In the genomic region with DNA sequence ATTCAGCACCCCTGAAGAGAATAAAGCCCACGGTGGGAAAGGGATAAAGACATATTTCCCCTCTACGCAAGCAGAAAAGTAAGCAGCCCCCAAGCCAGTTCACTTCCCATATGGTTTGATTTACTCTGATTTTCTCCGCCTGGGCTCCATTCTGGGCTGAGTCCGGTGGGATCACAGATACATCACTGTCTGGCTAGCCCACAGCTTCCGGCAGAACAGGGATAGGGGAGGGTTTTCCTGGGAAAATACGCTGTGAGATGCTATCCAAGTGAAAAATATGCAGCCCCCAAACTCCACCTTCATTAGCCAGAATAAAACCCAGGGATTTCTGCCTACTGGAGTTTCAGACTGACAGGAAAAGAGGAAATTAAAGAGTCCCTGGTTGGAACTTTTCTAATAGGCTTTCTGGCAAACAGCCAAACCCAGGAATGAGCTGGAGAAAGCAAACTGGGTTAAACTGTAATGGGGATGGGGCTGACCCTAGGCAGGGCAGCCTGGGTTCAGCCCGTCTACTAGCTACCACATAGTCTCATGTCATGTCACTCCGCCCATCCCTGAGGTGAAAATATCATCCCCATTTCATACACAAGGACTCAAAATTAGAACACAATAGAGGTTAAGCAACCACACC, we compare ENCODE assay signal across 27 cellular contexts. TPM values are rescaled to one million over a fixed set of nuclear protein-coding genes. Genes with fewer than 3 reads are reported as not detected.
A peak's percentile ranks its signal among the peaks of the same experiment; 100 is the strongest.
DNase-seq lines count a peak whose midpoint lies in the region; ATAC-seq and TF ChIP-seq lines count a peak whose summit lies in the region.
"Had no signal": no experiment of that assay in that cellular context is flagged by ENCODE, and none has a peak within 500 bp of the region (broad histone marks: within the 10 kb centered on the region; RNA-seq: fewer than 3 reads in every experiment).

No MANE protein-coding gene starts in this region.

- H4K91ac ChIP-seq in trophoblast cell (ENCODE audit: low read depth, low read length), result no peak overlapping the region

- H2AFZ ChIP-seq in trophoblast cell (ENCODE audit: insufficient read depth, low read length, poor library complexity), result no peak overlapping the region

- H3K79me2 ChIP-seq in trophoblast cell (ENCODE audit: control insufficient read depth, insufficient read depth, low read length, poor library complexity), result no peaks in the 10 kb centered on the region

- peaks cover 3% of the 10 kb centered on the region for H3K9me3 Mint-ChIP-seq in endodermal cell
- no peaks in the 10 kb centered on the region for H3K9me3 Mint-ChIP-seq in stimulated activated naive B cell treated with anti-CD40 and anti-IgM and Interleukin-4, amounts not matched to agents 10 μg/mL and 1 μg/mL and 100 μg/mL, for 72 hours
- H3K9me3 Mint-ChIP-seq: activated CD8-positive, alpha-beta T cell treated with anti-CD3 and anti-CD28 coated beads for 36 hours had no signal

- H3K4me1 Mint-ChIP-seq in endodermal cell, result no peaks in the 10 kb centered on the region
- H3K4me1 Mint-ChIP-seq in stimulated activated naive B cell treated with anti-CD40 and anti-IgM and Interleukin-4, amounts not matched to agents 10 μg/mL and 1 μg/mL and 100 μg/mL, for 72 hours, result no peaks in the 10 kb centered on the region
- H3K4me1 Mint-ChIP-seq: T-helper 17 cell had no signal

- TF ChIP-seq CTCF in endodermal cell (conservative IDR thresholded peaks at IDR 0.05), result no peak

- no peak overlapping the region for H2BK120ac ChIP-seq in trophoblast cell (ENCODE audit: insufficient read depth, low read length, poor library complexity)

- no peaks in the 10 kb centered on the region for H3K36me3 Mint-ChIP-seq in endodermal cell (ENCODE audit: low read depth)
- no peaks in the 10 kb centered on the region for H3K36me3 Mint-ChIP-seq in stimulated activated naive B cell treated with anti-CD40 and anti-IgM and Interleukin-4, amounts not matched to agents 10 μg/mL and 1 μg/mL and 100 μg/mL, for 72 hours
- H3K36me3 Mint-ChIP-seq: activated naive CD8-positive, alpha-beta T cell had no signal

- H3K27ac ChIP-seq in endodermal cell (ENCODE audit: low read depth, low read length) (peak overlapping the region; percentile 36), trophoblast cell (ENCODE audit: low read depth, low read length) (no peak overlapping the region)
- H3K27ac ChIP-seq: BLaER1 treated with 17β-estradiol and CSF1 and Interleukin-3, amounts not matched to agents 10 nM and 100 nM; cardiac muscle cell; testis; WERI-Rb-1 had no signal

- H2BK5ac ChIP-seq in trophoblast cell (ENCODE audit: low read depth, low read length, poor library complexity), result no peak overlapping the region

- H2AK5ac ChIP-seq in trophoblast cell (ENCODE audit: low read length), result no peak overlapping the region

- H3K4ac ChIP-seq in trophoblast cell (ENCODE audit: low read depth, low read length), result no peak overlapping the region

- H3K9ac ChIP-seq in endodermal cell (ENCODE audit: extremely low read depth, low read length, poor library complexity, severe bottlenecking) (no peak overlapping the region), trophoblast cell (ENCODE audit: low read length) (no peak overlapping the region)
- H3K9ac ChIP-seq: BLaER1 treated with 17β-estradiol and CSF1 and Interleukin-3, amounts not matched to agents 10 nM and 100 nM had no signal

- H3K27ac Mint-ChIP-seq in endodermal cell, result no peak overlapping the region
- H3K27ac Mint-ChIP-seq in stimulated activated naive B cell treated with anti-CD40 and anti-IgM and Interleukin-4, amounts not matched to agents 10 μg/mL and 1 μg/mL and 100 μg/mL, for 72 hours, result no peak overlapping the region
- H3K27ac Mint-ChIP-seq: activated CD8-positive, alpha-beta T cell treated with anti-CD3 and anti-CD28 coated beads for 36 hours; activated naive CD8-positive, alpha-beta T cell; T-helper 17 cell had no signal

- peak; percentile 50 for DNase-seq in NCI-H1105 treated with DMSO at 0.1 percent for 48 hours (lab: John Stamatoyannopoulos, UW)
- no peak for DNase-seq in NCI-H1105 (lab: John Stamatoyannopoulos, UW)
- peak; percentile 80 for DNase-seq in NCI-H2227 (lab: John Stamatoyannopoulos, UW; ENCODE audit: unreplicated experiment)
- no peak for DNase-seq in endodermal cell
- no peak for DNase-seq in trophoblast cell
- DNase-seq in COR-L47 (lab: John Stamatoyannopoulos, UW), result no peak
- no peak for DNase-seq in stimulated activated naive B cell treated with anti-CD40 and anti-IgM and Interleukin-4, amounts not matched to agents 10 μg/mL and 1 μg/mL and 100 μg/mL, for 72 hours
- no peak for DNase-seq in activated CD8-positive, alpha-beta memory T cell treated with anti-CD3 and anti-CD28 coated beads for 24 hours
- DNase-seq: 8988T; activated CD8-positive, alpha-beta T cell treated with anti-CD3 and anti-CD28 coated beads for 36 hours; activated T-cell treated with anti-CD3 and anti-CD28 coated beads, Interleukin-2, amount 50 U/mL, for 48 hours; erythroblast; GDM1; NCI-H226; posterior cingulate gyrus; SHP77; stimulated activated CD8-positive, alpha-beta memory T cell treated with anti-CD3 and anti-CD28 coated beads, Interleukin-4, amount 100 ng/mL, for 48 hours; T-helper 17 cell; testis; WERI-Rb-1 had no signal

- no peak overlapping the region for H3K4me2 ChIP-seq in trophoblast cell (ENCODE audit: low read length)
- H3K4me2 ChIP-seq: BLaER1 treated with 17β-estradiol and CSF1 and Interleukin-3, amounts not matched to agents 10 nM and 100 nM; smooth muscle cell had no signal

- WGBS in endodermal cell (ENCODE audit: insufficient coverage in 1 of 2, insufficient read length in 1 of 2), 2 experiments, result 88 to 90% methylated on average over 2 to 8 of the region's 8 CpGs
- WGBS in trophoblast cell (ENCODE audit: extremely low coverage, insufficient coverage, insufficient read length), result no CpG with 5 or more reads among the region's 8 CpGs

- no peak overlapping the region for H3K23ac ChIP-seq in trophoblast cell (ENCODE audit: low read length)

- H3K36me3 ChIP-seq in endodermal cell (ENCODE audit: control insufficient read depth, insufficient read depth, low read length), result no peaks in the 10 kb centered on the region
- no peaks in the 10 kb centered on the region for H3K36me3 ChIP-seq in trophoblast cell (ENCODE audit: control insufficient read depth in 1 of 2, insufficient read depth in 2 of 2, low read length in 2 of 2)
- H3K36me3 ChIP-seq: BLaER1 treated with 17β-estradiol and CSF1 and Interleukin-3, amounts not matched to agents 10 nM and 100 nM; cardiac muscle cell; WERI-Rb-1 had no signal

- no peaks in the 10 kb centered on the region for H3K27me3 ChIP-seq in endodermal cell (ENCODE audit: control insufficient read depth, insufficient read depth, low read length, poor library complexity, severe bottlenecking)
- no peaks in the 10 kb centered on the region for H3K27me3 ChIP-seq in trophoblast cell (ENCODE audit: insufficient read depth, low read length)
- H3K27me3 ChIP-seq: BLaER1 treated with 17β-estradiol and CSF1 and Interleukin-3, amounts not matched to agents 10 nM and 100 nM; cardiac muscle cell; testis had no signal

- H4K12ac ChIP-seq in trophoblast cell (ENCODE audit: low read depth, low read length), result no peak overlapping the region

- H3K4me1 ChIP-seq in endodermal cell (ENCODE audit: control insufficient read depth, insufficient read depth, low read length), result no peaks in the 10 kb centered on the region
- H3K4me1 ChIP-seq in trophoblast cell (ENCODE audit: control insufficient read depth in 1 of 2, insufficient read depth in 2 of 2, low read length in 2 of 2), result peaks cover 9 to 11% of the 10 kb centered on the region in 2 experiments
- H3K4me1 ChIP-seq: BLaER1 treated with 17β-estradiol and CSF1 and Interleukin-3, amounts not matched to agents 10 nM and 100 nM; testis had no signal

- peaks cover 2% of the 10 kb centered on the region for H3K79me1 ChIP-seq in trophoblast cell (ENCODE audit: low read length)

- H3K18ac ChIP-seq in trophoblast cell (ENCODE audit: low read length), result no peak overlapping the region

- no peak overlapping the region for H3K4me3 Mint-ChIP-seq in endodermal cell
- no peak overlapping the region for H3K4me3 Mint-ChIP-seq in stimulated activated naive B cell treated with anti-CD40 and anti-IgM and Interleukin-4, amounts not matched to agents 10 μg/mL and 1 μg/mL and 100 μg/mL, for 72 hours
- H3K4me3 Mint-ChIP-seq: activated CD8-positive, alpha-beta T cell treated with anti-CD3 and anti-CD28 coated beads for 36 hours; activated naive CD8-positive, alpha-beta T cell; T-helper 17 cell had no signal

- no peaks in the 10 kb centered on the region for H3K27me3 Mint-ChIP-seq in endodermal cell (ENCODE audit: insufficient read depth)
- no peaks in the 10 kb centered on the region for H3K27me3 Mint-ChIP-seq in stimulated activated naive B cell treated with anti-CD40 and anti-IgM and Interleukin-4, amounts not matched to agents 10 μg/mL and 1 μg/mL and 100 μg/mL, for 72 hours
- H3K27me3 Mint-ChIP-seq: activated CD8-positive, alpha-beta T cell treated with anti-CD3 and anti-CD28 coated beads for 36 hours; T-helper 17 cell had no signal

- H3K14ac ChIP-seq in trophoblast cell (ENCODE audit: low read length), result no peak overlapping the region

- H3K9me3 ChIP-seq in endodermal cell (ENCODE audit: control insufficient read depth, low read length), result no peaks in the 10 kb centered on the region
- H3K9me3 ChIP-seq in trophoblast cell (ENCODE audit: insufficient read depth, low read depth, low read length), result no peaks in the 10 kb centered on the region
- H3K9me3 ChIP-seq: BLaER1 treated with 17β-estradiol and CSF1 and Interleukin-3, amounts not matched to agents 10 nM and 100 nM; testis had no signal

- no peak overlapping the region for H4K8ac ChIP-seq in trophoblast cell (ENCODE audit: low read depth, low read length)

- H3K4me3 ChIP-seq in endodermal cell (ENCODE audit: low read length), result no peak overlapping the region
- H3K4me3 ChIP-seq in trophoblast cell (ENCODE audit: low read depth, low read length), result no peak overlapping the region
- H3K4me3 ChIP-seq: BLaER1 treated with 17β-estradiol and CSF1 and Interleukin-3, amounts not matched to agents 10 nM and 100 nM; cardiac muscle cell; smooth muscle cell; testis had no signal

- peak overlapping the region; percentile 60 for H2BK12ac ChIP-seq in trophoblast cell (ENCODE audit: low read length)

- no peak for ATAC-seq in stimulated activated naive B cell treated with anti-CD40 and anti-IgM and Interleukin-4, amounts not matched to agents 10 μg/mL and 1 μg/mL and 100 μg/mL, for 72 hours (replicated peaks)
- ATAC-seq: activated CD8-positive, alpha-beta T cell treated with anti-CD3 and anti-CD28 coated beads for 36 hours; T-helper 17 cell had no signal

RNA-seq across cellular contexts. Expression of a gene that starts 16.9 kb away (rescaled TPM):
- not detected for total RNA-seq in endodermal cell
- 0.71 TPM for polyA plus RNA-seq in endodermal cell (2013, experiment 1 of 2)
- 0.79 TPM for polyA plus RNA-seq in endodermal cell (2013, experiment 2 of 2)
- 5.7 and 5.9 TPM in 2 replicates for polyA plus RNA-seq in trophoblast cell (2013)
- total RNA-seq: HT1080, LHCN-M2, liver had no signal
- polyA plus RNA-seq: liver had no signal

Comparison
In these comparisons a context has a peak if more than half of its experiments do, and no peak if none do; other contexts are left out.
1. DNase-seq: peak in NCI-H1105 treated with DMSO at 0.1 percent for 48 hours (single experiment) and NCI-H2227 (single experiment); none in NCI-H1105 (single experiment), endodermal cell (single experiment), trophoblast cell (0 of 2), COR-L47 (single experiment), stimulated activated naive B cell treated with anti-CD40 and anti-IgM and Interleukin-4, amounts not matched to agents 10 μg/mL and 1 μg/mL and 100 μg/mL, for 72 hours (single experiment) and activated CD8-positive, alpha-beta memory T cell treated with anti-CD3 and anti-CD28 coated beads for 24 hours (single experiment).